In genomic region chr17:82022981-82023446, GRCh38 we compare ENCODE assay signal across 1 cellular context.
A peak's percentile ranks its signal among the peaks of the same experiment; 100 is the strongest.
TF ChIP-seq lines count a peak whose summit lies in the region.

LRRC45 (plus strand) TSS chr17:82023305; CDS start chr17:82023644, 339 bp downstream.

TF ChIP-seq in HepG2, 621 proteins besides CTCF, POLR2A, EP300 and RAD21 (continued from another document and continues in another):
- TF ChIP-seq DMTF1 (CRISPR knock-in tag; IDR thresholded peaks at IDR 0.05), result no peak
- no peak for TF ChIP-seq NAIF1 (CRISPR knock-in tag; IDR thresholded peaks at IDR 0.05; ENCODE audit: borderline replicate concordance)
- TF ChIP-seq RELA (CRISPR knock-in tag; IDR thresholded peaks at IDR 0.05), result no peak
- no peak for TF ChIP-seq RNF2 (conservative IDR thresholded peaks at IDR 0.05; ENCODE audit: low read depth)
- peak; percentile 77 for TF ChIP-seq SUZ12 (IDR thresholded peaks at IDR 0.05; ENCODE audit: low read depth, low read length)
- TF ChIP-seq TFDP2 (CRISPR knock-in tag; IDR thresholded peaks at IDR 0.05), result peak; percentile 99
- no peak for TF ChIP-seq ZNF33B (CRISPR knock-in tag; IDR thresholded peaks at IDR 0.05)
- peak; percentile 69; the same call in 1 of the 2 replicates for TF ChIP-seq RFXANK (CRISPR knock-in tag; IDR thresholded peaks at IDR 0.05)
- TF ChIP-seq, protein P1, sequence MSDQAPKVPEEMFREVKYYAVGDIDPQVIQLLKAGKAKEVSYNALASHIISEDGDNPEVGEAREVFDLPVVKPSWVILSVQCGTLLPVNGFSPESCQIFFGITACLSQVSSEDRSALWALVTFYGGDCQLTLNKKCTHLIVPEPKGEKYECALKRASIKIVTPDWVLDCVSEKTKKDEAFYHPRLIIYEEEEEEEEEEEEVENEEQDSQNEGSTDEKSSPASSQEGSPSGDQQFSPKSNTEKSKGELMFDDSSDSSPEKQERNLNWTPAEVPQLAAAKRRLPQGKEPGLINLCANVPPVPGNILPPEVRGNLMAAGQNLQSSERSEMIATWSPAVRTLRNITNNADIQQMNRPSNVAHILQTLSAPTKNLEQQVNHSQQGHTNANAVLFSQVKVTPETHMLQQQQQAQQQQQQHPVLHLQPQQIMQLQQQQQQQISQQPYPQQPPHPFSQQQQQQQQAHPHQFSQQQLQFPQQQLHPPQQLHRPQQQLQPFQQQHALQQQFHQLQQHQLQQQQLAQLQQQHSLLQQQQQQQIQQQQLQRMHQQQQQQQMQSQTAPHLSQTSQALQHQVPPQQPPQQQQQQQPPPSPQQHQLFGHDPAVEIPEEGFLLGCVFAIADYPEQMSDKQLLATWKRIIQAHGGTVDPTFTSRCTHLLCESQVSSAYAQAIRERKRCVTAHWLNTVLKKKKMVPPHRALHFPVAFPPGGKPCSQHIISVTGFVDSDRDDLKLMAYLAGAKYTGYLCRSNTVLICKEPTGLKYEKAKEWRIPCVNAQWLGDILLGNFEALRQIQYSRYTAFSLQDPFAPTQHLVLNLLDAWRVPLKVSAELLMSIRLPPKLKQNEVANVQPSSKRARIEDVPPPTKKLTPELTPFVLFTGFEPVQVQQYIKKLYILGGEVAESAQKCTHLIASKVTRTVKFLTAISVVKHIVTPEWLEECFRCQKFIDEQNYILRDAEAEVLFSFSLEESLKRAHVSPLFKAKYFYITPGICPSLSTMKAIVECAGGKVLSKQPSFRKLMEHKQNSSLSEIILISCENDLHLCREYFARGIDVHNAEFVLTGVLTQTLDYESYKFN (CRISPR knock-in tag; conservative IDR thresholded peaks at IDR 0.05), result 0 out of 2 replicates have a peak, but pooled peaks have one; percentile 3
- TF ChIP-seq ZNF556 (CRISPR knock-in tag; IDR thresholded peaks at IDR 0.05; ENCODE audit: borderline replicate concordance), result 0 out of 2 replicates have a peak, but pooled peaks have one; percentile 14
- peak; percentile 92 for TF ChIP-seq ZNF143 (CRISPR knock-in tag; IDR thresholded peaks at IDR 0.05)
- TF ChIP-seq, protein P2, sequence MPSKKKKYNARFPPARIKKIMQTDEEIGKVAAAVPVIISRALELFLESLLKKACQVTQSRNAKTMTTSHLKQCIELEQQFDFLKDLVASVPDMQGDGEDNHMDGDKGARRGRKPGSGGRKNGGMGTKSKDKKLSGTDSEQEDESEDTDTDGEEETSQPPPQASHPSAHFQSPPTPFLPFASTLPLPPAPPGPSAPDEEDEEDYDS (CRISPR knock-in tag; IDR thresholded peaks at IDR 0.05), result peak; percentile 31; the same call in 1 of the 2 replicates
- TF ChIP-seq SPEN (CRISPR knock-in tag; IDR thresholded peaks at IDR 0.05; ENCODE audit: low read depth), result peak; percentile 13; the same call in 1 of the 2 replicates
- TF ChIP-seq NR2F1 (CRISPR knock-in tag; IDR thresholded peaks at IDR 0.05), result no peak
- TF ChIP-seq, protein P3, sequence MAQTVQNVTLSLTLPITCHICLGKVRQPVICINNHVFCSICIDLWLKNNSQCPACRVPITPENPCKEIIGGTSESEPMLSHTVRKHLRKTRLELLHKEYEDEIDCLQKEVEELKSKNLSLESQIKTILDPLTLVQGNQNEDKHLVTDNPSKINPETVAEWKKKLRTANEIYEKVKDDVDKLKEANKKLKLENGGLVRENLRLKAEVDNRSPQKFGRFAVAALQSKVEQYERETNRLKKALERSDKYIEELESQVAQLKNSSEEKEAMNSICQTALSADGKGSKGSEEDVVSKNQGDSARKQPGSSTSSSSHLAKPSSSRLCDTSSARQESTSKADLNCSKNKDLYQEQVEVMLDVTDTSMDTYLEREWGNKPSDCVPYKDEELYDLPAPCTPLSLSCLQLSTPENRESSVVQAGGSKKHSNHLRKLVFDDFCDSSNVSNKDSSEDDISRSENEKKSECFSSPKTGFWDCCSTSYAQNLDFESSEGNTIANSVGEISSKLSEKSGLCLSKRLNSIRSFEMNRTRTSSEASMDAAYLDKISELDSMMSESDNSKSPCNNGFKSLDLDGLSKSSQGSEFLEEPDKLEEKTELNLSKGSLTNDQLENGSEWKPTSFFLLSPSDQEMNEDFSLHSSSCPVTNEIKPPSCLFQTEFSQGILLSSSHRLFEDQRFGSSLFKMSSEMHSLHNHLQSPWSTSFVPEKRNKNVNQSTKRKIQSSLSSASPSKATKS (CRISPR knock-in tag; IDR thresholded peaks at IDR 0.05), result no peak
- TF ChIP-seq CREB1 (IDR thresholded peaks at IDR 0.05), result peak; percentile 82
- no peak for TF ChIP-seq CREB1 (CRISPR knock-in tag; IDR thresholded peaks at IDR 0.05)
- peak; percentile 76 for TF ChIP-seq FIP1L1 (IDR thresholded peaks at IDR 0.05; ENCODE audit: borderline replicate concordance, insufficient read depth, low read depth, low read length)
- TF ChIP-seq ZNF619 (CRISPR knock-in tag; IDR thresholded peaks at IDR 0.05), result 0 out of 2 replicates have a peak, but pooled peaks have one; percentile 3
- peak; percentile 32; the same call in 1 of the 2 replicates for TF ChIP-seq SRF (IDR thresholded peaks at IDR 0.05; ENCODE audit: low read depth, low read length)
- TF ChIP-seq, protein P4, sequence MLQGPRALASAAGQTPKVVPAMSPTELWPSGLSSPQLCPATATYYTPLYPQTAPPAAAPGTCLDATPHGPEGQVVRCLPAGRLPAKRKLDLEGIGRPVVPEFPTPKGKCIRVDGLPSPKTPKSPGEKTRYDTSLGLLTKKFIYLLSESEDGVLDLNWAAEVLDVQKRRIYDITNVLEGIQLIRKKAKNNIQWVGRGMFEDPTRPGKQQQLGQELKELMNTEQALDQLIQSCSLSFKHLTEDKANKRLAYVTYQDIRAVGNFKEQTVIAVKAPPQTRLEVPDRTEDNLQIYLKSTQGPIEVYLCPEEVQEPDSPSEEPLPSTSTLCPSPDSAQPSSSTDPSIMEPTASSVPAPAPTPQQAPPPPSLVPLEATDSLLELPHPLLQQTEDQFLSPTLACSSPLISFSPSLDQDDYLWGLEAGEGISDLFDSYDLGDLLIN (CRISPR knock-in tag; IDR thresholded peaks at IDR 0.05; ENCODE audit: borderline replicate concordance), result peak; percentile 90; the same call in 1 of the 2 replicates
- peak; percentile 69; the same call in 1 of the 2 replicates for TF ChIP-seq POLR2AphosphoS2 (IDR thresholded peaks at IDR 0.05; ENCODE audit: low read depth, low read length)
- TF ChIP-seq ZFP62 (CRISPR knock-in tag; IDR thresholded peaks at IDR 0.05), result no peak
- no peak for TF ChIP-seq ATF4 (CRISPR knock-in tag; IDR thresholded peaks at IDR 0.05)
- peak; percentile 95 for TF ChIP-seq SP1 (IDR thresholded peaks at IDR 0.05)
- peak; percentile 98 for TF ChIP-seq SP1 (CRISPR knock-in tag; IDR thresholded peaks at IDR 0.05)
- no peak for TF ChIP-seq CC2D1A (CRISPR knock-in tag; IDR thresholded peaks at IDR 0.05)
- TF ChIP-seq SP2 (CRISPR knock-in tag; IDR thresholded peaks at IDR 0.05), result peak; percentile 97
- TF ChIP-seq, protein P5, sequence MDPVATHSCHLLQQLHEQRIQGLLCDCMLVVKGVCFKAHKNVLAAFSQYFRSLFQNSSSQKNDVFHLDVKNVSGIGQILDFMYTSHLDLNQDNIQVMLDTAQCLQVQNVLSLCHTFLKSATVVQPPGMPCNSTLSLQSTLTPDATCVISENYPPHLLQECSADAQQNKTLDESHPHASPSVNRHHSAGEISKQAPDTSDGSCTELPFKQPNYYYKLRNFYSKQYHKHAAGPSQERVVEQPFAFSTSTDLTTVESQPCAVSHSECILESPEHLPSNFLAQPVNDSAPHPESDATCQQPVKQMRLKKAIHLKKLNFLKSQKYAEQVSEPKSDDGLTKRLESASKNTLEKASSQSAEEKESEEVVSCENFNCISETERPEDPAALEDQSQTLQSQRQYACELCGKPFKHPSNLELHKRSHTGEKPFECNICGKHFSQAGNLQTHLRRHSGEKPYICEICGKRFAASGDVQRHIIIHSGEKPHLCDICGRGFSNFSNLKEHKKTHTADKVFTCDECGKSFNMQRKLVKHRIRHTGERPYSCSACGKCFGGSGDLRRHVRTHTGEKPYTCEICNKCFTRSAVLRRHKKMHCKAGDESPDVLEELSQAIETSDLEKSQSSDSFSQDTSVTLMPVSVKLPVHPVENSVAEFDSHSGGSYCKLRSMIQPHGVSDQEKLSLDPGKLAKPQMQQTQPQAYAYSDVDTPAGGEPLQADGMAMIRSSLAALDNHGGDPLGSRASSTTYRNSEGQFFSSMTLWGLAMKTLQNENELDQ (CRISPR knock-in tag; IDR thresholded peaks at IDR 0.05; ENCODE audit: borderline replicate concordance), result no peak
- 0 out of 2 replicates have a peak, but pooled peaks have one; percentile 12 for TF ChIP-seq ZNF503 (CRISPR knock-in tag; IDR thresholded peaks at IDR 0.05)
- TF ChIP-seq, protein P6, sequence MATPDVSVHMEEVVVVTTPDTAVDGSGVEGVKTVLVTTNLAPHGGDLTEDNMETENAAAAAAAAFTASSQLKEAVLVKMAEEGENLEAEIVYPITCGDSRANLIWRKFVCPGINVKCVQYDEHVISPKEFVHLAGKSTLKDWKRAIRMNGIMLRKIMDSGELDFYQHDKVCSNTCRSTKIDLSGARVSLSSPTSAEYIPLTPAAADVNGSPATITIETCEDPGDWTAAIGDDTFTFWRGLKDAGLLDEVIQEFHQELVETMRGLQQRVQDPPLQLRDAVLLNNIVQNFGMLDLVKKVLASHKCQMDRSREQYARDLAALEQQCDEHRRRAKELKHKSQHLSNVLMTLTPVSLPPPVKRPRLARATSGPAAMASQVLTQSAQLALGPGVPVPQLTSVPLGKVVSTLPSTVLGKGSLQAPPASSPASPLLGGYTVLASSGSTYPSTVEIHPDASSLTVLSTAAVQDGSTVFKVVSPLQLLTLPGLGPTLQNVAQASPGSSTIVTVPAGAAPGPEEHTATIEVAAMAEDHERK (CRISPR knock-in tag; IDR thresholded peaks at IDR 0.05; ENCODE audit: low read depth), result peak; percentile 73; the same call in 1 of the 2 replicates
- TF ChIP-seq CEBPG (CRISPR knock-in tag; IDR thresholded peaks at IDR 0.05), result 0 out of 2 replicates have a peak, but pooled peaks have one; percentile 5
- no peak for TF ChIP-seq ETV5 (CRISPR knock-in tag; IDR thresholded peaks at IDR 0.05; ENCODE audit: borderline replicate concordance)
- TF ChIP-seq CHD2 (IDR thresholded peaks at IDR 0.05; ENCODE audit: low read depth, low read length), result peak; percentile 77
- no peak for TF ChIP-seq DPF2 (CRISPR knock-in tag; IDR thresholded peaks at IDR 0.05; ENCODE audit: borderline replicate concordance, low read depth)
- TF ChIP-seq DBP (CRISPR knock-in tag; IDR thresholded peaks at IDR 0.05; ENCODE audit: not compliant biosample characterization), result no peak
